ENCODE assay signal across 8 cellular contexts in genomic region chr10:110497438-110498086, GRCh38. TPM values are rescaled to one million over a fixed set of nuclear protein-coding genes. Genes with fewer than 3 reads are reported as not detected.
DNase-seq lines count a peak whose midpoint lies in the region; TF ChIP-seq lines count a peak whose summit lies in the region.

Gene DUSP5 (plus strand): TSS chr10:110497907. CDS start chr10:110498122, 215 bp downstream.

- no peak within 1 kb of the TSS for H2BK12ac ChIP-seq in neuronal stem cell (ENCODE audit: low read length)

- peak within 1 kb of the TSS; percentile 30 for H2AK5ac ChIP-seq in neuronal stem cell (ENCODE audit: low read depth, low read length)

- no peak within 1 kb of the TSS for H3K4ac ChIP-seq in neuronal stem cell (ENCODE audit: low read length)

- H3K36me3 ChIP-seq in Loucy (ENCODE audit: insufficient read depth, low read length) (no peaks in the 10 kb centered on the region), neuronal stem cell (replicated peaks in 1 of 2; ENCODE audit: control insufficient read depth in 2 of 2, insufficient read depth in 2 of 2, low read length in 2 of 2) (no peaks in the 10 kb centered on the region), subcutaneous abdominal adipose tissue (ENCODE audit: control insufficient read depth in 5 of 5, insufficient read depth in 5 of 5, low read length in 5 of 5) (no peaks in the 10 kb centered on the region)

- H2AFZ ChIP-seq in Loucy (ENCODE audit: low read length) (peak within 1 kb of the TSS; percentile 94), neuronal stem cell (ENCODE audit: low read length) (peak within 1 kb of the TSS; percentile 98)

- H2BK5ac ChIP-seq in neuronal stem cell (ENCODE audit: low read length): peak within 1 kb of the TSS; percentile 58

- peak within 1 kb of the TSS; percentile 56 for H3K14ac ChIP-seq in neuronal stem cell (ENCODE audit: low read length)

- H4K20me1 ChIP-seq in Loucy (ENCODE audit: insufficient read depth, low read length, poor library complexity, severe bottlenecking): peaks cover 17% of the 10 kb centered on the region

- no peak within 1 kb of the TSS for H2BK120ac ChIP-seq in neuronal stem cell (ENCODE audit: low read depth, low read length)

- H3K79me1 ChIP-seq in neuronal stem cell (ENCODE audit: low read depth, low read length): no peaks in the 10 kb centered on the region

- H3K27ac ChIP-seq in neuronal stem cell (replicated peaks; ENCODE audit: low read length): no peak within 1 kb of the TSS
- H3K27ac ChIP-seq in subcutaneous abdominal adipose tissue (ENCODE audit: low read depth, low read length): peak within 1 kb of the TSS; percentile 79

- H3K9ac ChIP-seq in Loucy (ENCODE audit: low read depth, low read length, poor library complexity, severe bottlenecking): peak within 1 kb of the TSS; percentile 74
- peak within 1 kb of the TSS; percentile 89 for H3K9ac ChIP-seq in neuronal stem cell (ENCODE audit: low read depth, low read length, poor library complexity)
- H3K9ac ChIP-seq in subcutaneous abdominal adipose tissue (ENCODE audit: low read length in 5 of 5): peak within 1 kb of the TSS in 4 of 5 donors; percentile 60 to 75 (median 70)

- TF ChIP-seq CTCF in Loucy (conservative IDR thresholded peaks at IDR 0.05; ENCODE audit: low read length): no peak

- peak within 1 kb of the TSS; percentile 36 for H3K23ac ChIP-seq in neuronal stem cell (ENCODE audit: low read depth, low read length, poor library complexity)

- no peak within 1 kb of the TSS for H4K8ac ChIP-seq in neuronal stem cell (ENCODE audit: low read depth, low read length)

- peak within 1 kb of the TSS; percentile 97 for H3K18ac ChIP-seq in neuronal stem cell (ENCODE audit: low read length)

- H2BK15ac ChIP-seq in neuronal stem cell (ENCODE audit: low read length): peak within 1 kb of the TSS; percentile 68

- no CpG with 5 or more reads among the region's 98 CpGs for WGBS in neuronal stem cell (ENCODE audit: extremely low coverage in 2 of 2, insufficient read length in 2 of 2, insufficient replicate concordance in 1 of 2), 2 donors

- no peak within 1 kb of the TSS for H4K91ac ChIP-seq in neuronal stem cell (ENCODE audit: low read depth, low read length, poor library complexity)

- no peaks in the 10 kb centered on the region for H3K27me3 ChIP-seq in Loucy (ENCODE audit: insufficient read depth, low read length, poor library complexity, severe bottlenecking)
- H3K27me3 ChIP-seq in neuronal stem cell (ENCODE audit: control insufficient read depth in 3 of 3, insufficient read depth in 3 of 3, low read depth in 1 of 3, low read length in 3 of 3): peaks cover 14 to 43% (median 19%) of the 10 kb centered on the region in 3 experiments
- peaks cover 0 to 19% (median 11%) of the 10 kb centered on the region in 5 donors for H3K27me3 ChIP-seq in subcutaneous abdominal adipose tissue (ENCODE audit: control insufficient read depth in 5 of 5, insufficient read depth in 4 of 5, low read length in 5 of 5)

- peak within 1 kb of the TSS; percentile 85 for H3K4me3 ChIP-seq in Loucy (ENCODE audit: low read length, poor library complexity, severe bottlenecking)
- peak within 1 kb of the TSS; percentile 74 to 96 for H3K4me3 ChIP-seq in neuronal stem cell (ENCODE audit: low read length in 2 of 2)
- peak within 1 kb of the TSS; percentile 62 to 82 (median 78) for H3K4me3 ChIP-seq in subcutaneous abdominal adipose tissue (ENCODE audit: low read depth in 1 of 5, low read length in 5 of 5)

- H3K9me3 ChIP-seq in Loucy (ENCODE audit: insufficient read depth, low read depth, low read length) (no peaks in the 10 kb centered on the region), neuronal stem cell (replicated peaks in 1 of 2; ENCODE audit: control insufficient read depth in 2 of 2, insufficient read depth in 1 of 2, low read depth in 1 of 2, low read length in 2 of 2) (no peaks in the 10 kb centered on the region), subcutaneous abdominal adipose tissue (ENCODE audit: control insufficient read depth in 5 of 5, low read length in 5 of 5) (no peaks in the 10 kb centered on the region)

- no peaks in the 10 kb centered on the region for H3K9me2 ChIP-seq in Loucy (replicated peaks; ENCODE audit: low read depth, low read length)

- H3K4me2 ChIP-seq in Loucy (ENCODE audit: low read depth, low read length, poor library complexity, severe bottlenecking) (peak within 1 kb of the TSS; percentile 88), neuronal stem cell (ENCODE audit: insufficient read depth, low read length, poor library complexity, severe bottlenecking) (peak within 1 kb of the TSS; percentile 87)

- 0 out of 2 replicates have a peak, but pooled peaks cover 3% of the 10 kb centered on the region for H3F3A ChIP-seq in Loucy (ENCODE audit: low read depth)

- H3K4me1 ChIP-seq in Loucy (ENCODE audit: insufficient read depth, low read length, poor library complexity, severe bottlenecking): peaks cover 48% of the 10 kb centered on the region
- peaks cover 15 to 26% of the 10 kb centered on the region in 2 donors for H3K4me1 ChIP-seq in neuronal stem cell (ENCODE audit: control insufficient read depth in 2 of 2, insufficient read depth in 1 of 2, low read depth in 1 of 2, low read length in 2 of 2)
- peaks cover 6 to 63% (median 50%) of the 10 kb centered on the region in 5 donors for H3K4me1 ChIP-seq in subcutaneous abdominal adipose tissue (ENCODE audit: control insufficient read depth in 5 of 5, insufficient read depth in 5 of 5, low read length in 5 of 5)

- H3K79me2 ChIP-seq in Loucy (ENCODE audit: insufficient read depth, low read length): peaks cover 15% of the 10 kb centered on the region

- DNase-seq in GDM1 (lab: John Stamatoyannopoulos, UW) (peak; percentile 91), H4 (ENCODE audit: low spot score) (peak; percentile 86), SK-N-DZ (ENCODE audit: low spot score) (peak; percentile 92), foreskin melanocyte (peak; percentile 95), neuronal stem cell (ENCODE audit: low spot score) (peak; percentile 97)
- DNase-seq in activated naive CD4-positive, alpha-beta T cell treated with Interleukin-2 at 50 U/mL for 16 hours: peak; percentile 95

RNA-seq across cellular contexts. Expression of gene DUSP5, which starts in this region (rescaled TPM):
- total RNA-seq in H4 (2014; rRNA removed; shearing (Covaris generic)): 5.4 and 10.5 TPM in 2 replicates
- polyA plus RNA-seq in SK-N-DZ (2014; cell fraction: cytosol; rRNA removed): not detected in 2 replicates
- 0.05 TPM in 1 of 2 replicates, not detected in the other for polyA plus RNA-seq in SK-N-DZ (2014; cell fraction: nucleus; rRNA removed)
- polyA plus RNA-seq in neuronal stem cell (2013, experiment 1 of 2): 1.4 TPM
- 1.6 TPM for polyA plus RNA-seq in neuronal stem cell (2013, experiment 2 of 2)
